Comparison of ENCODE assay signal across 14 cellular contexts in the genomic region with DNA sequence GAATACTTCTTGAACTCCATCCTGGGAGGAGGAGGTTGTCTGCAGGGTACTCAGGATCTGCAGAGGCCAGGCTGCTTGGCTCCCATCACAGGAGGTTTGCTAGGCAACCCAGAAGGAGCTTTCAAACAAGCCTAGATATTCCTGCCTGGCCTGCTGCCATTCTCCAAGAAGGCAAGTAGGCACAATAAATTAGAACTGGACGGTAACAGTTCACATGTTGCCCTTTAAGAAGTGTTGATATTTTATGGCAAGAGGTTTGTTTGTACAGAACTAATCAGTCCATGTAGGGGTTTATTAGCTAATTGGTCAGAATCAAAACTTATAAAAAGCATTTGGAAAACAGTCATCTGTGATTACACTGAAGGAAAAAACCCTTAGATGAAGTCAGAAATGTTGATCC. TPM values are rescaled to one million over a fixed set of nuclear protein-coding genes. Genes with fewer than 3 reads are reported as not detected.
DNase-seq lines count a peak whose midpoint lies in the region; FAIRE-seq and TF ChIP-seq lines count a peak whose summit lies in the region.
"Had no signal": no experiment of that assay in that cellular context is flagged by ENCODE, and none has a peak within 500 bp of the region (broad histone marks: within the 10 kb centered on the region; RNA-seq: fewer than 3 reads in every experiment).

No MANE protein-coding gene starts in this region.

- intact Hi-C loops in tibial artery (cut with DNase I; ENCODE audit: low total_unique reads): no loop called here

- H3K36me3 ChIP-seq in muscle layer of colon (ENCODE audit: insufficient read depth, low read length) (no peaks in the 10 kb centered on the region), tibial artery (no peaks in the 10 kb centered on the region)
- H3K36me3 ChIP-seq: lower lobe of right lung, neutrophil had no signal

- H3K9ac ChIP-seq in muscle layer of colon (ENCODE audit: low read length): no peak overlapping the region

- peak; percentile 38 for DNase-seq in fibroblast of pulmonary artery (ENCODE audit: low read depth)
- DNase-seq in tibial artery: peak; percentile 74 to 87
- no peak for DNase-seq in dermis blood vessel endothelial cell
- DNase-seq in HuH-7.5 (ENCODE audit: low spot score): no peak
- DNase-seq in D721Med (ENCODE audit: insufficient read length, low spot score): no peak
- DNase-seq: activated CD8-positive, alpha-beta memory T cell treated with anti-CD3 and anti-CD28 coated beads, Interleukin-2, amount 50 U/mL, for 4 hours; activated naive CD4-positive, alpha-beta T cell treated with anti-CD3 and anti-CD28 coated beads, Interleukin-2, amount 50 U/mL, for 16 hours; cerebellar nuclear complex; lower lobe of right lung had no signal

- TF ChIP-seq CTCF in VCaP (conservative IDR thresholded peaks at IDR 0.05) (no peak), fibroblast of pulmonary artery (IDR thresholded peaks at IDR 0.05; ENCODE audit: low read length, missing control alignments) (no peak), tibial artery (IDR thresholded peaks at IDR 0.05) (no peak), D721Med (IDR thresholded peaks at IDR 0.05; ENCODE audit: insufficient read depth, missing control alignments) (no peak)

- no peaks in the 10 kb centered on the region for H3K27me3 ChIP-seq in muscle layer of colon (ENCODE audit: control insufficient read depth in 1 of 2, insufficient read depth in 2 of 2, low read length in 2 of 2)
- H3K27me3 ChIP-seq in tibial artery: no peaks in the 10 kb centered on the region
- H3K27me3 ChIP-seq: hepatocyte, neutrophil had no signal

- FAIRE-seq in D721Med (lab: Jason Lieb, UNC): no peak
- FAIRE-seq: urothelium cell line had no signal

- H3K9me3 ChIP-seq in muscle layer of colon (ENCODE audit: low read length): no peaks in the 10 kb centered on the region
- no peaks in the 10 kb centered on the region for H3K9me3 ChIP-seq in tibial artery
- H3K9me3 ChIP-seq: lower lobe of right lung, neutrophil had no signal

- H3K27ac ChIP-seq in VCaP (peak overlapping the region; percentile 51), muscle layer of colon (ENCODE audit: low read depth, low read length) (peak overlapping the region; percentile 71), tibial artery (peak overlapping the region; percentile 74 to 90)
- H3K27ac ChIP-seq: hepatocyte, lower lobe of right lung, neutrophil had no signal

- H3K4me1 ChIP-seq in muscle layer of colon (ENCODE audit: insufficient read depth, low read length) (peaks cover 74% of the 10 kb centered on the region), tibial artery (peaks cover 0 to 98% (median 39%) of the 10 kb centered on the region in 4 donors)
- H3K4me1 ChIP-seq: lower lobe of right lung had no signal

- H3K4me3 ChIP-seq in fibroblast of pulmonary artery (replicated peaks; ENCODE audit: low read depth, low read length) (no peak overlapping the region), muscle layer of colon (ENCODE audit: low read depth in 1 of 2, low read length in 2 of 2) (no peak overlapping the region), tibial artery (no peak overlapping the region)
- H3K4me3 ChIP-seq: hepatocyte, lower lobe of right lung had no signal

RNA-seq across cellular contexts. Expression of a gene that starts 39.3 kb away (rescaled TPM):
- 0.17 and 0.19 TPM in 2 replicates for total RNA-seq in dermis blood vessel endothelial cell

Comparison
In these comparisons a context has a peak if more than half of its experiments do, and no peak if none do; other contexts are left out.
1. DNase-seq: peak in fibroblast of pulmonary artery (single experiment) and tibial artery (2 of 2); none in dermis blood vessel endothelial cell (single experiment), HuH-7.5 (single experiment) and D721Med (single experiment).
2. Peak in every context shown above with its lines, with median percentiles within 50 percentile points of each other: H3K27ac ChIP-seq.